Comparison of ENCODE assay signal across 40 cellular contexts in the genomic region with DNA sequence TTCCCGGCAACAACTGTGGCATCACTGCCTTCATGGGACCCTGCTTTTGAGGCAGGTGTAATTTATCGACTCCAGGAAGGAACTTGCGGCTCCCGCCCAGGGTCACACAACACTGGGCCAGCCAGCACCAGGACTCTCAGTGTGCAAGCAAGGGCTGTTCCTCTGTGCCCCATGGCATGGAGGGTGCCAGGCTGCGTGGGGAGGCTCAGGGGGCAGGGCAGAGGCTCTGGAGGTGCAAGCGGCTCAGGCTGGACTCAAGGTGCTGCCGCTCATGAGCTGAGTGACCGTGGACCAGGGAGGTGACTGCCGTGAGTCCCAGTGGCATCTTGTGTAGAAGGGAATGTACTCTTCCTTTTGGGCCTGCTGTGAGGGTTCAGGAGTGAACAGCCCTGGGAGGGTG. TPM values are rescaled to one million over a fixed set of nuclear protein-coding genes. Genes with fewer than 3 reads are reported as not detected.
"Had no signal": no experiment of that assay in that cellular context is flagged by ENCODE, and none has a peak within 500 bp of the region (broad histone marks: within the 10 kb centered on the region; RNA-seq: fewer than 3 reads in every experiment).

No MANE protein-coding gene starts in this region.

- DNase-seq: activated CD4-positive, alpha-beta memory T cell treated with anti-CD3 and anti-CD28 coated beads, Interleukin-2, amount 10 ng/mL, durations not matched to agents 7 days and 5 days; activated CD4-positive, alpha-beta T cell treated with anti-CD3 and anti-CD28 coated beads for 1 hour; activated CD4-positive, alpha-beta T cell treated with anti-CD3 and anti-CD28 coated beads for 36 hours; activated CD4-positive, alpha-beta T cell treated with anti-CD3 and anti-CD28 coated beads for 48 hours; activated CD4-positive, alpha-beta T cell treated with anti-CD3 and anti-CD28 coated beads, Interleukin-2, amount 10 ng/mL, durations not matched to agents 7 days and 5 days; activated CD4-positive, alpha-beta T cell treated with anti-CD3 and anti-CD28 coated beads, Interleukin-2, amount 50 U/mL, for 48 hours; activated CD4-positive, CD25-positive, alpha-beta regulatory T cell; activated CD8-positive, alpha-beta memory T cell treated with anti-CD3 and anti-CD28 coated beads for 24 hours; activated CD8-positive, alpha-beta memory T cell treated with anti-CD3 and anti-CD28 coated beads, Interleukin-2, amount 10 ng/mL, durations not matched to agents 7 days and 5 days; activated CD8-positive, alpha-beta memory T cell treated with anti-CD3 and anti-CD28 coated beads, Interleukin-2, amount 50 U/mL, for 48 hours; activated CD8-positive, alpha-beta T cell treated with anti-CD3 and anti-CD28 coated beads, Interleukin-2, amount 10 ng/mL, durations not matched to agents 7 days and 5 days; activated effector memory CD4-positive, alpha-beta T cell treated with anti-CD3 and anti-CD28 coated beads, Interleukin-2, amount 50 U/mL, for 16 hours; activated gamma-delta T cell treated with Interleukin-2 at 50 U/mL for 16 hours; activated naive CD4-positive, alpha-beta T cell; activated naive CD4-positive, alpha-beta T cell treated with anti-CD3 and anti-CD28 coated beads for 36 hours; activated naive CD4-positive, alpha-beta T cell treated with anti-CD3 and anti-CD28 coated beads, Interleukin-2, amount 50 U/mL, for 16 hours; activated naive CD8-positive, alpha-beta T cell treated with anti-CD3 and anti-CD28 coated beads for 36 hours; activated T-cell treated with anti-CD3 and anti-CD28 coated beads, Interleukin-2, amount 50 U/mL, for 1 hour; activated T-cell treated with anti-CD3 and anti-CD28 coated beads, Interleukin-2, amount 50 U/mL, for 4 hours; activated T-cell treated with anti-CD3 and anti-CD28 coated beads, Interleukin-2, amount 50 U/mL, for 72 hours; adrenal gland; amniotic stem cell; aorta; body of pancreas; brain microvascular endothelial cell; central memory CD4-positive, alpha-beta T cell; T-helper 1 cell; T-helper 2 cell; T-helper 9 cell had no signal

- H3K9me3 Mint-ChIP-seq: activated CD4-positive, alpha-beta memory T cell treated with anti-CD3 and anti-CD28 coated beads, Interleukin-2, amount 10 ng/mL, durations not matched to agents 7 days and 5 days; activated CD4-positive, alpha-beta T cell treated with anti-CD3 and anti-CD28 coated beads, Interleukin-2, amount 10 ng/mL, durations not matched to agents 7 days and 5 days; activated naive CD4-positive, alpha-beta T cell treated with anti-CD3 and anti-CD28 coated beads for 36 hours; activated naive CD4-positive, alpha-beta T cell treated with anti-CD3 and anti-CD28 coated beads, Interleukin-2, amount 50 U/mL, for 72 hours; activated naive CD8-positive, alpha-beta T cell treated with anti-CD3 and anti-CD28 coated beads for 36 hours; activated T-cell treated with anti-CD3 and anti-CD28 coated beads, Interleukin-2, amount 50 U/mL, for 4 hours; activated T-cell treated with anti-CD3 and anti-CD28 coated beads, Interleukin-2, amount 50 U/mL, for 72 hours; activated T-helper 1 cell treated with anti-CD3 and anti-CD28 coated beads, Interleukin-12 subunit alpha, Interleukin-12 subunit beta, Interleukin-2, Interleukin-4 antibody, amounts not matched to agents 30 ng/mL and 10 ng/mL and 1 ng/mL, durations not matched to agents 14 hours and 24 hours and 36 hours; activated T-helper 17 cell treated with anti-CD3 and anti-CD28 coated beads, Interleukin-2, amount 50 U/mL, for 72 hours; T-helper 1 cell treated with Interleukin-12 subunit alpha and Interleukin-12 subunit beta and Interleukin-4 antibody, amounts not matched to agents 30 μg/mL and 1 μg/mL, for 36 hours; T-helper 2 cell treated with Interferon-gamma antibody and Interleukin-4, amounts not matched to agents 5 μg/mL and 100 μg/mL, for 36 hours; WTC11 had no signal

- H3K4me1 Mint-ChIP-seq: activated CD4-positive, alpha-beta memory T cell treated with anti-CD3 and anti-CD28 coated beads, Interleukin-2, amount 10 ng/mL, durations not matched to agents 7 days and 5 days; activated CD4-positive, alpha-beta T cell treated with anti-CD3 and anti-CD28 coated beads for 36 hours; activated CD4-positive, alpha-beta T cell treated with anti-CD3 and anti-CD28 coated beads, Interleukin-2, amount 10 ng/mL, durations not matched to agents 7 days and 5 days; activated CD8-positive, alpha-beta memory T cell treated with anti-CD3 and anti-CD28 coated beads, Interleukin-2, amount 10 ng/mL, durations not matched to agents 7 days and 5 days; activated naive CD8-positive, alpha-beta T cell treated with anti-CD3 and anti-CD28 coated beads for 36 hours; activated T-helper 17 cell treated with anti-CD3 and anti-CD28 coated beads, Interleukin-2, amount 50 U/mL, for 72 hours had no signal

- H3K27me3 ChIP-seq: adrenal gland, body of pancreas, brain microvascular endothelial cell, breast epithelium had no signal

- ATAC-seq: activated CD4-positive, alpha-beta T cell treated with anti-CD3 and anti-CD28 coated beads for 36 hours; activated CD4-positive, CD25-positive, alpha-beta regulatory T cell treated with anti-CD3 and anti-CD28 coated beads, Interleukin-2, amount 50 U/mL, for 24 hours; activated CD8-positive, alpha-beta memory T cell treated with anti-CD3 and anti-CD28 coated beads, Interleukin-2, amount 10 ng/mL, durations not matched to agents 7 days and 5 days; activated CD8-positive, alpha-beta T cell treated with anti-CD3 and anti-CD28 coated beads, Interleukin-2, amount 10 ng/mL, durations not matched to agents 7 days and 5 days; activated naive CD4-positive, alpha-beta T cell treated with anti-CD3 and anti-CD28 coated beads, Interleukin-2, amount 50 U/mL, for 72 hours; activated T-cell treated with anti-CD3 and anti-CD28 coated beads, Interleukin-2, amount 50 U/mL, for 4 hours; activated T-cell treated with anti-CD3 and anti-CD28 coated beads, Interleukin-2, amount 50 U/mL, for 72 hours; activated T-helper 17 cell treated with anti-CD3 and anti-CD28 coated beads, Interleukin-2, amount 50 U/mL, for 72 hours; body of pancreas; WTC11 had no signal

- H3K4me3 Mint-ChIP-seq: activated CD4-positive, alpha-beta memory T cell treated with anti-CD3 and anti-CD28 coated beads, Interleukin-2, amount 10 ng/mL, durations not matched to agents 7 days and 5 days; activated CD4-positive, alpha-beta T cell treated with anti-CD3 and anti-CD28 coated beads for 36 hours; activated CD4-positive, alpha-beta T cell treated with anti-CD3 and anti-CD28 coated beads, Interleukin-2, amount 10 ng/mL, durations not matched to agents 7 days and 5 days; activated CD8-positive, alpha-beta memory T cell treated with anti-CD3 and anti-CD28 coated beads, Interleukin-2, amount 10 ng/mL, durations not matched to agents 7 days and 5 days; activated CD8-positive, alpha-beta T cell treated with anti-CD3 and anti-CD28 coated beads, Interleukin-2, amount 10 ng/mL, durations not matched to agents 7 days and 5 days; activated naive CD4-positive, alpha-beta T cell treated with anti-CD3 and anti-CD28 coated beads for 36 hours; activated naive CD8-positive, alpha-beta T cell treated with anti-CD3 and anti-CD28 coated beads for 36 hours; activated T-cell treated with anti-CD3 and anti-CD28 coated beads, Interleukin-2, amount 50 U/mL, for 4 hours; activated T-cell treated with anti-CD3 and anti-CD28 coated beads, Interleukin-2, amount 50 U/mL, for 72 hours; activated T-helper 1 cell treated with anti-CD3 and anti-CD28 coated beads, Interleukin-12 subunit alpha, Interleukin-12 subunit beta, Interleukin-2, Interleukin-4 antibody, amounts not matched to agents 30 ng/mL and 10 ng/mL and 1 ng/mL, durations not matched to agents 14 hours and 24 hours and 36 hours; activated T-helper 17 cell treated with anti-CD3 and anti-CD28 coated beads, Interleukin-2, amount 50 U/mL, for 72 hours; T-helper 1 cell treated with Interleukin-12 subunit alpha and Interleukin-12 subunit beta and Interleukin-4 antibody, amounts not matched to agents 30 μg/mL and 1 μg/mL, for 36 hours; T-helper 2 cell treated with Interferon-gamma antibody and Interleukin-4, amounts not matched to agents 5 μg/mL and 100 μg/mL, for 36 hours; WTC11 had no signal

- H3K9me3 ChIP-seq: adrenal gland, body of pancreas, breast epithelium had no signal

- H3K36me3 ChIP-seq: adrenal gland, brain microvascular endothelial cell, breast epithelium had no signal

- H3K36me3 Mint-ChIP-seq: activated CD8-positive, alpha-beta memory T cell treated with anti-CD3 and anti-CD28 coated beads, Interleukin-2, amount 10 ng/mL, durations not matched to agents 7 days and 5 days; activated naive CD4-positive, alpha-beta T cell treated with anti-CD3 and anti-CD28 coated beads, Interleukin-2, amount 50 U/mL, for 72 hours; activated naive CD8-positive, alpha-beta T cell treated with anti-CD3 and anti-CD28 coated beads for 36 hours; WTC11 had no signal

- H3K27me3 Mint-ChIP-seq: activated CD4-positive, alpha-beta T cell treated with anti-CD3 and anti-CD28 coated beads for 36 hours; activated CD4-positive, alpha-beta T cell treated with anti-CD3 and anti-CD28 coated beads, Interleukin-2, amount 10 ng/mL, durations not matched to agents 7 days and 5 days; activated naive CD8-positive, alpha-beta T cell treated with anti-CD3 and anti-CD28 coated beads for 36 hours; activated T-helper 17 cell treated with anti-CD3 and anti-CD28 coated beads, Interleukin-2, amount 50 U/mL, for 72 hours had no signal

- H3K27ac ChIP-seq: adrenal gland, body of pancreas, brain microvascular endothelial cell, breast epithelium, VCaP had no signal

- H3K4me1 ChIP-seq: adrenal gland, body of pancreas, breast epithelium had no signal

- H3K27ac Mint-ChIP-seq: activated CD4-positive, alpha-beta memory T cell treated with anti-CD3 and anti-CD28 coated beads, Interleukin-2, amount 10 ng/mL, durations not matched to agents 7 days and 5 days; activated CD4-positive, alpha-beta T cell treated with anti-CD3 and anti-CD28 coated beads for 36 hours; activated CD4-positive, alpha-beta T cell treated with anti-CD3 and anti-CD28 coated beads, Interleukin-2, amount 10 ng/mL, durations not matched to agents 7 days and 5 days; activated CD8-positive, alpha-beta memory T cell treated with anti-CD3 and anti-CD28 coated beads, Interleukin-2, amount 10 ng/mL, durations not matched to agents 7 days and 5 days; activated CD8-positive, alpha-beta T cell treated with anti-CD3 and anti-CD28 coated beads, Interleukin-2, amount 10 ng/mL, durations not matched to agents 7 days and 5 days; activated naive CD4-positive, alpha-beta T cell treated with anti-CD3 and anti-CD28 coated beads for 36 hours; activated naive CD4-positive, alpha-beta T cell treated with anti-CD3 and anti-CD28 coated beads, Interleukin-2, amount 50 U/mL, for 72 hours; activated naive CD8-positive, alpha-beta T cell treated with anti-CD3 and anti-CD28 coated beads for 36 hours; activated T-cell treated with anti-CD3 and anti-CD28 coated beads, Interleukin-2, amount 50 U/mL, for 72 hours; activated T-helper 1 cell treated with anti-CD3 and anti-CD28 coated beads, Interleukin-12 subunit alpha, Interleukin-12 subunit beta, Interleukin-2, Interleukin-4 antibody, amounts not matched to agents 30 ng/mL and 10 ng/mL and 1 ng/mL, durations not matched to agents 14 hours and 24 hours and 36 hours; activated T-helper 17 cell treated with anti-CD3 and anti-CD28 coated beads, Interleukin-2, amount 50 U/mL, for 72 hours; T-helper 1 cell treated with Interleukin-12 subunit alpha and Interleukin-12 subunit beta and Interleukin-4 antibody, amounts not matched to agents 30 μg/mL and 1 μg/mL, for 36 hours; T-helper 2 cell treated with Interferon-gamma antibody and Interleukin-4, amounts not matched to agents 5 μg/mL and 100 μg/mL, for 36 hours; WTC11 had no signal

- H3K4me3 ChIP-seq: adrenal gland, body of pancreas, breast epithelium had no signal

RNA-seq across cellular contexts. Expression of gene SLC24A4, which starts 57.6 kb away (rescaled TPM):
- total RNA-seq: activated CD4-positive, alpha-beta memory T cell treated with anti-CD3 and anti-CD28 coated beads, Interleukin-2, amount 10 ng/mL, durations not matched to agents 7 days and 5 days; activated CD4-positive, alpha-beta T cell treated with anti-CD3 and anti-CD28 coated beads for 36 hours; activated CD4-positive, alpha-beta T cell treated with anti-CD3 and anti-CD28 coated beads, Interleukin-2, amount 10 ng/mL, durations not matched to agents 7 days and 5 days; activated CD8-positive, alpha-beta memory T cell treated with anti-CD3 and anti-CD28 coated beads, Interleukin-2, amount 10 ng/mL, durations not matched to agents 7 days and 5 days; activated naive CD4-positive, alpha-beta T cell treated with anti-CD3 and anti-CD28 coated beads for 36 hours; activated naive CD4-positive, alpha-beta T cell treated with anti-CD3 and anti-CD28 coated beads, Interleukin-2, amount 50 U/mL, for 72 hours; activated T-cell treated with anti-CD3 and anti-CD28 coated beads, Interleukin-2, amount 50 U/mL, for 72 hours; activated T-helper 1 cell treated with anti-CD3 and anti-CD28 coated beads, Interleukin-12 subunit alpha, Interleukin-12 subunit beta, Interleukin-2, Interleukin-4 antibody, amounts not matched to agents 30 ng/mL and 10 ng/mL and 1 ng/mL, durations not matched to agents 14 hours and 24 hours and 36 hours; activated T-helper 17 cell treated with anti-CD3 and anti-CD28 coated beads, Interleukin-2, amount 50 U/mL, for 72 hours; astrocyte; cardiac septum had no signal
